Comparison of ENCODE assay signal across 8 cellular contexts in genomic region chr6:158818008-158818579, GRCh38. TPM values are rescaled to one million over a fixed set of nuclear protein-coding genes. Genes with fewer than 3 reads are reported as not detected.
DNase-seq lines count a peak whose midpoint lies in the region; ATAC-seq and TF ChIP-seq lines count a peak whose summit lies in the region.

No MANE protein-coding gene starts in this region.

- H2BK5ac ChIP-seq in trophoblast cell (ENCODE audit: low read depth, low read length, poor library complexity) = peak overlapping the region; percentile 96

- peak overlapping the region; percentile 73 for H3K4me2 ChIP-seq in trophoblast cell (ENCODE audit: low read length)

- peak overlapping the region; percentile 90 for H3K4ac ChIP-seq in trophoblast cell (ENCODE audit: low read depth, low read length)

- no CpG with 5 or more reads among the region's 53 CpGs for WGBS in trophoblast cell (ENCODE audit: extremely low coverage, insufficient coverage, insufficient read length)

- no peak overlapping the region for H3K23ac ChIP-seq in trophoblast cell (ENCODE audit: low read length)

- H3K27me3 ChIP-seq in trophoblast cell (ENCODE audit: insufficient read depth, low read length) (no peaks in the 10 kb centered on the region), upper lobe of right lung (no peaks in the 10 kb centered on the region)

- H2AFZ ChIP-seq in trophoblast cell (ENCODE audit: insufficient read depth, low read length, poor library complexity) = no peak overlapping the region

- H3K36me3 ChIP-seq in trophoblast cell (ENCODE audit: control insufficient read depth in 1 of 2, insufficient read depth in 2 of 2, low read length in 2 of 2) (peaks cover 16% of the 10 kb centered on the region in 2 experiments), upper lobe of right lung (peaks cover 7% of the 10 kb centered on the region)

- peaks cover 16% of the 10 kb centered on the region for H3K79me1 ChIP-seq in trophoblast cell (ENCODE audit: low read length)

- DNase-seq in Caki2 (ENCODE audit: low read depth) (peak; percentile 64), Right ventricle myocardium inferior (ENCODE audit: missing footprints) (peak; percentile 91), trophoblast cell (peak; percentile 85 to 91), upper lobe of right lung (peak; percentile 93)
- DNase-seq in Jurkat, Clone E6-1 (ENCODE audit: low read depth, low spot score) = no peak
- DNase-seq in activated naive CD4-positive, alpha-beta T cell treated with anti-CD3 and anti-CD28 coated beads, Interleukin-2, amount 50 U/mL, for 72 hours (ENCODE audit: low spot score in 2 of 2) = peak; percentile 85

- peak overlapping the region; percentile 95 for H3K9ac ChIP-seq in trophoblast cell (ENCODE audit: low read length)

- H3K14ac ChIP-seq in trophoblast cell (ENCODE audit: low read length) = peak overlapping the region; percentile 96

- no peak overlapping the region for H4K12ac ChIP-seq in trophoblast cell (ENCODE audit: low read depth, low read length)

- H3K9me3 ChIP-seq in trophoblast cell (ENCODE audit: insufficient read depth, low read depth, low read length) (peaks cover 2% of the 10 kb centered on the region), upper lobe of right lung (no peaks in the 10 kb centered on the region)

- TF ChIP-seq CTCF in upper lobe of right lung (IDR thresholded peaks at IDR 0.05) = no peak

- H3K27ac ChIP-seq in trophoblast cell (ENCODE audit: low read depth, low read length) (peak overlapping the region; percentile 94), upper lobe of right lung (peak overlapping the region; percentile 96)

- intact Hi-C loops in Right ventricle myocardium inferior (cut with DNase I) (loop anchor here (5.0 kb wide), 3 partner anchors 49 to 154 kb away; no protein-coding TSS in a partner anchor), upper lobe of right lung (cut with DNase I) (no loop called here)

- H2BK120ac ChIP-seq in trophoblast cell (ENCODE audit: insufficient read depth, low read length, poor library complexity) = peak overlapping the region; percentile 92

- peak; percentile 34 for ATAC-seq in GM21381 (IDR thresholded peaks at IDR 0.05; ENCODE audit: unreplicated experiment)
- peak; percentile 85 for ATAC-seq in SK-N-SH treated with all-trans-retinoic acid at 6 μM for 48 hours
- ATAC-seq in activated naive CD4-positive, alpha-beta T cell treated with anti-CD3 and anti-CD28 coated beads, Interleukin-2, amount 50 U/mL, for 72 hours = peak; percentile 70 to 73
- ATAC-seq in Right ventricle myocardium inferior = peak; percentile 86
- ATAC-seq in upper lobe of right lung = peak; percentile 88

- H3K4me1 ChIP-seq in trophoblast cell (ENCODE audit: control insufficient read depth in 1 of 2, insufficient read depth in 2 of 2, low read length in 2 of 2) (peaks cover 7 to 21% of the 10 kb centered on the region in 2 experiments), upper lobe of right lung (peaks cover 33% of the 10 kb centered on the region)

- peaks cover 31% of the 10 kb centered on the region for H3K79me2 ChIP-seq in trophoblast cell (ENCODE audit: control insufficient read depth, insufficient read depth, low read length, poor library complexity)

- H3K27ac Mint-ChIP-seq in activated naive CD4-positive, alpha-beta T cell treated with anti-CD3 and anti-CD28 coated beads, Interleukin-2, amount 50 U/mL, for 72 hours = peak overlapping the region; percentile 89 to 99

- peak overlapping the region; percentile 61 for H3K4me3 ChIP-seq in Jurkat, Clone E6-1 (ENCODE audit: low read length)
- H3K4me3 ChIP-seq in trophoblast cell (ENCODE audit: low read depth, low read length) = peak overlapping the region; percentile 87
- peak overlapping the region; percentile 82 for H3K4me3 ChIP-seq in upper lobe of right lung

- H2BK12ac ChIP-seq in trophoblast cell (ENCODE audit: low read length) = no peak overlapping the region

- H3K18ac ChIP-seq in trophoblast cell (ENCODE audit: low read length) = peak overlapping the region; percentile 97

- in situ Hi-C loops in Caki2 (cut with HindIII; ENCODE audit: low pct_unique_long_range_greater_than_20kb, low sequenced_read_pairs) = no loop called here

- H2AK5ac ChIP-seq in trophoblast cell (ENCODE audit: low read length) = no peak overlapping the region

- peak overlapping the region; percentile 89 for H4K91ac ChIP-seq in trophoblast cell (ENCODE audit: low read depth, low read length)

- peaks cover 28 to 57% of the 10 kb centered on the region in 2 donors for H3K36me3 Mint-ChIP-seq in activated naive CD4-positive, alpha-beta T cell treated with anti-CD3 and anti-CD28 coated beads, Interleukin-2, amount 50 U/mL, for 72 hours

- H4K8ac ChIP-seq in trophoblast cell (ENCODE audit: low read depth, low read length) = peak overlapping the region; percentile 73

- H3K9me3 Mint-ChIP-seq in activated naive CD4-positive, alpha-beta T cell treated with anti-CD3 and anti-CD28 coated beads, Interleukin-2, amount 50 U/mL, for 72 hours = peaks cover 0 to 5% of the 10 kb centered on the region in 2 donors

TF ChIP-seq in SK-N-SH treated with all-trans-retinoic acid at 6 μM for 48 hours, 23 proteins besides CTCF, POLR2A, EP300 and RAD21 (continues in another document):
- TF ChIP-seq TCF4 (CRISPR knock-in tag; IDR thresholded peaks at IDR 0.05; ENCODE audit: borderline replicate concordance) (no peak), TSHZ2 (CRISPR knock-in tag; IDR thresholded peaks at IDR 0.05) (no peak), ISL1 (CRISPR knock-in tag; IDR thresholded peaks at IDR 0.05) (no peak), ARNTL (CRISPR knock-in tag; IDR thresholded peaks at IDR 0.05; ENCODE audit: borderline replicate concordance, low read depth) (no peak), ZNF565 (CRISPR knock-in tag; conservative IDR thresholded peaks at IDR 0.05; ENCODE audit: low read depth) (no peak), PATZ1 (CRISPR knock-in tag; IDR thresholded peaks at IDR 0.05; ENCODE audit: borderline replicate concordance) (no peak), CREB5 (CRISPR knock-in tag; IDR thresholded peaks at IDR 0.05; ENCODE audit: low read depth) (no peak), GLIS3 (CRISPR knock-in tag; IDR thresholded peaks at IDR 0.05) (no peak), ZC3H10 (CRISPR knock-in tag; IDR thresholded peaks at IDR 0.05) (no peak)

RNA-seq across cellular contexts. Expression of gene EZR, which starts 1.1 kb away (rescaled TPM):
- 171 and 201 TPM in 2 replicates for total RNA-seq in Caki2 (2014; rRNA removed; shearing (Covaris generic); ENCODE audit: low replicate concordance)
- 104 TPM for polyA plus RNA-seq in Jurkat, Clone E6-1 (2012; ENCODE audit: insufficient read depth, insufficient read length)
- 100 to 1,000 TPM; 187 to 207 TPM for total RNA-seq in activated naive CD4-positive, alpha-beta T cell treated with anti-CD3 and anti-CD28 coated beads, Interleukin-2, amount 50 U/mL, for 72 hours
- 203 TPM for total RNA-seq in Right ventricle myocardium inferior
- 490 and 492 TPM in 2 replicates for polyA plus RNA-seq in trophoblast cell (2013)
- 260 TPM for total RNA-seq in upper lobe of right lung

Comparison
In these comparisons a context has a peak if more than half of its experiments do, and no peak if none do; other contexts are left out.
1. ATAC-seq: peak in every context shown above with its lines; median percentile 88 in upper lobe of right lung; 86 in Right ventricle myocardium inferior; 85 in SK-N-SH treated with all-trans-retinoic acid at 6 μM for 48 hours; 72 in activated naive CD4-positive, alpha-beta T cell treated with anti-CD3 and anti-CD28 coated beads, Interleukin-2, amount 50 U/mL, for 72 hours; 34 in GM21381.